Comparison of ENCODE assay signal across 15 cellular contexts in genomic region chr3:37249294-37249693, GRCh38. TPM values are rescaled to one million over a fixed set of nuclear protein-coding genes. Genes with fewer than 3 reads are reported as not detected.
A peak's percentile ranks its signal among the peaks of the same experiment; 100 is the strongest.
DNase-seq lines count a peak whose midpoint lies in the region; ATAC-seq and TF ChIP-seq lines count a peak whose summit lies in the region.
"Had no signal": no experiment of that assay in that cellular context is flagged by ENCODE, and none has a peak within 500 bp of the region (broad histone marks: within the 10 kb centered on the region; RNA-seq: fewer than 3 reads in every experiment).

No MANE protein-coding gene starts in this region.

- no peak overlapping the region for H3K4me3 Mint-ChIP-seq in activated CD4-positive, alpha-beta T cell treated with anti-CD3 and anti-CD28 coated beads for 36 hours

- H3K36me3 Mint-ChIP-seq in activated CD4-positive, alpha-beta T cell treated with anti-CD3 and anti-CD28 coated beads for 36 hours (ENCODE audit: low read depth): peaks cover 14% of the 10 kb centered on the region

- POLR2A ChIA-PET in activated CD4-positive, alpha-beta T cell treated with anti-CD3 and anti-CD28 coated beads for 36 hours (lab: Charles Lee): interaction anchor here (1.8 kb wide), 1 partner anchor 10 kb away, joined by 5 read pairs; no protein-coding TSS in a partner anchor

- TF ChIP-seq CTCF in RWPE2 (IDR thresholded peaks at IDR 0.05; ENCODE audit: poor library complexity, severe bottlenecking): no peak
- TF ChIP-seq CTCF in gastrocnemius medialis (IDR thresholded peaks at IDR 0.05 in 4 of 5, conservative IDR thresholded peaks at IDR 0.05 in 1 of 5): no peak

- H3K27me3 ChIP-seq in RWPE2 (ENCODE audit: insufficient read depth, poor library complexity, severe bottlenecking) (no peaks in the 10 kb centered on the region), gastrocnemius medialis (no peaks in the 10 kb centered on the region)

- H3K4me1 ChIP-seq in RWPE2 (ENCODE audit: insufficient read depth, poor library complexity, severe bottlenecking) (peaks cover 32% of the 10 kb centered on the region), gastrocnemius medialis (peaks cover 70 to 80% of the 10 kb centered on the region in 2 donors)

- intact Hi-C loops in activated CD4-positive, alpha-beta T cell treated with anti-CD3 and anti-CD28 coated beads for 36 hours (cut with DNase I, micrococcal nuclease): no loop called here
- intact Hi-C loops in gastrocnemius medialis (cut with DNase I; ENCODE audit: low total_unique reads): no loop called here

- H3K4me3 ChIP-seq in RWPE2 (ENCODE audit: severe bottlenecking) (no peak overlapping the region), gastrocnemius medialis (no peak overlapping the region)
- H3K4me3 ChIP-seq: SK-N-MC had no signal

- DNase-seq in activated CD4-positive, alpha-beta T cell treated with anti-CD3 and anti-CD28 coated beads for 36 hours: no peak
- no peak for DNase-seq in activated CD4-positive, alpha-beta T cell treated with anti-CD3 and anti-CD28 coated beads, Interleukin-2, amount 50 U/mL, for 48 hours
- DNase-seq in RWPE2 (ENCODE audit: low spot score) (no peak), left lobe of liver (ENCODE audit: low spot score) (no peak), gastrocnemius medialis (no peak), T1000 (lab: John Stamatoyannopoulos, UW) (no peak), GM19240 (ENCODE audit: insufficient read length, low spot score) (no peak)
- DNase-seq: C1 segment of cervical spinal cord, DMS53, NCI-H146, NCI-H2081 treated with DMSO at 0.1 percent for 48 hours, NCI-H226 had no signal

- no peaks in the 10 kb centered on the region for H3K9me3 ChIP-seq in RWPE2 (ENCODE audit: severe bottlenecking)
- H3K9me3 ChIP-seq in gastrocnemius medialis: no peaks in the 10 kb centered on the region

- no peak for ATAC-seq in activated CD4-positive, alpha-beta T cell treated with anti-CD3 and anti-CD28 coated beads for 36 hours
- ATAC-seq in RWPE2 (ENCODE audit: low read depth): no peak
- ATAC-seq in left lobe of liver: peak; percentile 42
- peak; percentile 34 to 61 for ATAC-seq in gastrocnemius medialis
- ATAC-seq in GM19467 (IDR thresholded peaks at IDR 0.05; ENCODE audit: unreplicated experiment): no peak
- ATAC-seq: Right ventricle myocardium inferior had no signal

- H3K27me3 Mint-ChIP-seq in activated CD4-positive, alpha-beta T cell treated with anti-CD3 and anti-CD28 coated beads for 36 hours: no peaks in the 10 kb centered on the region

- no peak for TF ChIP-seq POLR2A in gastrocnemius medialis (IDR thresholded peaks at IDR 0.05)

- H3K27ac Mint-ChIP-seq in activated CD4-positive, alpha-beta T cell treated with anti-CD3 and anti-CD28 coated beads for 36 hours: peak overlapping the region; percentile 14

- in situ Hi-C loops in gastrocnemius medialis (cut with MboI; ENCODE audit: low sequenced_read_pairs in 4 of 4): no loop called here

- CTCF ChIA-PET in activated CD4-positive, alpha-beta T cell treated with anti-CD3 and anti-CD28 coated beads for 36 hours (lab: Charles Lee): interaction anchor here (0.8 to 1.2 kb wide), 2 partner anchors 25 to 36 kb away, joined by 3 read pairs; no protein-coding TSS in a partner anchor

- H3K36me3 ChIP-seq in RWPE2 (ENCODE audit: low read depth) (peaks cover 65% of the 10 kb centered on the region), gastrocnemius medialis (peaks cover 0 to 29% of the 10 kb centered on the region in 2 donors)

- H3K27ac ChIP-seq in RWPE2 (ENCODE audit: poor library complexity, severe bottlenecking): peak overlapping the region; percentile 24
- peak overlapping the region; percentile 2 to 99 (median 80) for H3K27ac ChIP-seq in gastrocnemius medialis
- H3K27ac ChIP-seq: SK-N-MC had no signal

- no peaks in the 10 kb centered on the region for H3K9me3 Mint-ChIP-seq in activated CD4-positive, alpha-beta T cell treated with anti-CD3 and anti-CD28 coated beads for 36 hours (ENCODE audit: low read depth)

- peaks cover 60% of the 10 kb centered on the region for H3K4me1 Mint-ChIP-seq in activated CD4-positive, alpha-beta T cell treated with anti-CD3 and anti-CD28 coated beads for 36 hours

RNA-seq across cellular contexts. Expression of gene GOLGA4, which starts 6.2 kb away (rescaled TPM):
- 10 to 100 TPM; 30.7 to 32.1 TPM for total RNA-seq in activated CD4-positive, alpha-beta T cell treated with anti-CD3 and anti-CD28 coated beads for 36 hours
- total RNA-seq in left lobe of liver (58.8 TPM), gastrocnemius medialis (100 to 1,000 TPM; 233 to 357 (median 269) TPM)

Comparison
In these comparisons a context has a peak if more than half of its experiments do, and no peak if none do; other contexts are left out.
1. ATAC-seq: peak in left lobe of liver (single experiment) and gastrocnemius medialis (2 of 2); none in activated CD4-positive, alpha-beta T cell treated with anti-CD3 and anti-CD28 coated beads for 36 hours (single experiment), RWPE2 (single experiment) and GM19467 (single experiment).